8 cellular contexts compared by ENCODE assay signal in genomic region chr10:75211007-75211735, GRCh38. TPM values are rescaled to one million over a fixed set of nuclear protein-coding genes. Genes with fewer than 3 reads are reported as not detected.
A peak's percentile ranks its signal among the peaks of the same experiment; 100 is the strongest.
DNase-seq lines count a peak whose midpoint lies in the region; ATAC-seq and TF ChIP-seq lines count a peak whose summit lies in the region.

No MANE protein-coding gene starts in this region.

- ATAC-seq in GM21367 (IDR thresholded peaks at IDR 0.05; ENCODE audit: unreplicated experiment) (no peak), GM19328 (IDR thresholded peaks at IDR 0.05; ENCODE audit: unreplicated experiment) (no peak)

- CTCF ChIA-PET in CD4-positive, alpha-beta memory T cell (lab: Charles Lee; ENCODE audit: partially characterized antibody) = interaction anchor here (1.0 to 10.5 kb wide), 7 partner anchors 12 to 98 kb away, joined by 3 to 134 read pairs (median 7); partner anchors contain the start of gene COMTD1
- CTCF ChIA-PET in HEK293T (lab: Yijun Ruan, JAX) = interaction anchor here (0.6 to 1.7 kb wide), 2 partner anchors 12 to 19 kb away, joined by 3 to 8 read pairs; no protein-coding TSS in a partner anchor

- no peak for TF ChIP-seq POLR2A in tibial nerve (IDR thresholded peaks at IDR 0.05)

- peaks cover 22% of the 10 kb centered on the region for H3K36me3 ChIP-seq in CD4-positive, alpha-beta memory T cell (ENCODE audit: insufficient read depth, low read length)
- peaks cover 4 to 37% (median 4%) of the 10 kb centered on the region in 3 donors for H3K36me3 ChIP-seq in tibial nerve

- no peaks in the 10 kb centered on the region for H3K27me3 ChIP-seq in CD4-positive, alpha-beta memory T cell (ENCODE audit: insufficient read depth, low read length)
- H3K27me3 ChIP-seq in tibial nerve = no peaks in the 10 kb centered on the region

- peak; percentile 16 to 55 (median 22) for DNase-seq in CD4-positive, alpha-beta memory T cell
- DNase-seq in HEK293T (ENCODE audit: extremely low spot score) = peak; percentile 44
- DNase-seq in T follicular helper cell (ENCODE audit: low read depth) = peak; percentile 2
- DNase-seq in dermis blood vessel endothelial cell = peak; percentile 71
- DNase-seq in mesenteric fat pad (ENCODE audit: low spot score) = peak; percentile 85
- DNase-seq in tibial nerve (ENCODE audit: low spot score in 2 of 2) = no peak

- TF ChIP-seq CTCF in tibial nerve (IDR thresholded peaks at IDR 0.05) = no peak

- no peaks in the 10 kb centered on the region for H3K9me3 ChIP-seq in CD4-positive, alpha-beta memory T cell (ENCODE audit: control insufficient read depth in 1 of 2, low read length in 2 of 2)
- no peaks in the 10 kb centered on the region for H3K9me3 ChIP-seq in tibial nerve

- POLR2A ChIA-PET in CD4-positive, alpha-beta memory T cell (lab: Charles Lee; ENCODE audit: partially characterized antibody) = interaction anchor here (0.7 to 14.2 kb wide), 19 partner anchors 8 to 1468 kb away, joined by 3 to 284 read pairs (median 5); partner anchors contain the start of genes ADK, AP3M1, COMTD1 and KAT6B
- POLR2A ChIA-PET in HEK293T (lab: Yijun Ruan, JAX) = interaction anchor here (0.8 to 4.0 kb wide), 18 partner anchors 8 to 191 kb away, joined by 3 to 48 read pairs (median 4); partner anchors contain the start of genes COMTD1, SAMD8 and ZNF503

- no peaks in the 10 kb centered on the region for H3K27me3 Mint-ChIP-seq in CD4-positive, alpha-beta memory T cell

- H3K27ac Mint-ChIP-seq in CD4-positive, alpha-beta memory T cell = peak overlapping the region; percentile 90 to 100 (median 97)

- peaks cover 38% of the 10 kb centered on the region for H3K4me1 ChIP-seq in CD4-positive, alpha-beta memory T cell (ENCODE audit: insufficient read depth, low read length)
- H3K4me1 ChIP-seq in tibial nerve = peaks cover 5 to 51% (median 17%) of the 10 kb centered on the region in 4 donors

- peaks cover 20 to 33% of the 10 kb centered on the region in 2 donors for H3K36me3 Mint-ChIP-seq in CD4-positive, alpha-beta memory T cell

- peak overlapping the region; percentile 94 to 100 (median 99) for H3K4me3 Mint-ChIP-seq in CD4-positive, alpha-beta memory T cell

- H3K4me3 ChIP-seq in CD4-positive, alpha-beta memory T cell (ENCODE audit: low read length in 2 of 2) = peak overlapping the region; percentile 76 to 100
- H3K4me3 ChIP-seq in tibial nerve = peak overlapping the region; percentile 70 to 99 (median 86)

- intact Hi-C loops in CD4-positive, alpha-beta memory T cell (cut with micrococcal nuclease) = no loop called here

- WGBS in tibial nerve, 2 donors = 0% methylated on average over 38 of the region's 38 CpGs

- peaks cover 21 to 40% (median 30%) of the 10 kb centered on the region in 4 donors for H3K4me1 Mint-ChIP-seq in CD4-positive, alpha-beta memory T cell

- H3K27ac ChIP-seq in CD4-positive, alpha-beta memory T cell (ENCODE audit: low read depth, low read length) = peak overlapping the region; percentile 97
- peak overlapping the region; percentile 97 to 100 (median 98) for H3K27ac ChIP-seq in tibial nerve

- H3K9me3 Mint-ChIP-seq in CD4-positive, alpha-beta memory T cell = peaks cover 0 to 2% (median 0%) of the 10 kb centered on the region in 8 donors

- TF ChIP-seq EP300 in tibial nerve (IDR thresholded peaks at IDR 0.05) = no peak

TF ChIP-seq in HEK293T, 16 proteins besides CTCF, POLR2A, EP300 and RAD21:
- TF ChIP-seq LEF1 (IDR thresholded peaks at IDR 0.05; ENCODE audit: borderline replicate concordance) (no peak), NFRKB (IDR thresholded peaks at IDR 0.05) (no peak), SUZ12 (IDR thresholded peaks at IDR 0.05) (no peak), CTBP1 (IDR thresholded peaks at IDR 0.05; ENCODE audit: borderline replicate concordance) (no peak), FOXK2 (IDR thresholded peaks at IDR 0.05) (no peak), HDGF (IDR thresholded peaks at IDR 0.05; ENCODE audit: borderline replicate concordance) (no peak)

RNA-seq across cellular contexts. Expression of gene VDAC2, which starts 0.6 kb away (rescaled TPM):
- total RNA-seq in CD4-positive, alpha-beta memory T cell = 10 to 100 TPM; 76.9 to 79.0 TPM
- 100 to 1,000 TPM; 149 to 192 TPM for polyA plus RNA-seq in CD4-positive, alpha-beta memory T cell
- total RNA-seq in dermis blood vessel endothelial cell (174 and 191 TPM in 2 replicates), mesenteric fat pad (164 TPM), tibial nerve (100 to 1,000 TPM in 3 of 4 donors, 10 to 100 TPM in 1; 89.1 to 114 (median 109) TPM)

RNA-seq across cellular contexts. Expression of gene COMTD1, which starts 24.6 kb away (rescaled TPM):
- 10 to 100 TPM; 12.7 to 15.4 TPM for total RNA-seq in CD4-positive, alpha-beta memory T cell
- 10 to 100 TPM; 22.3 TPM for polyA plus RNA-seq in CD4-positive, alpha-beta memory T cell
- total RNA-seq in dermis blood vessel endothelial cell (15.9 and 23.0 TPM in 2 replicates), mesenteric fat pad (19.6 TPM), tibial nerve (10 to 100 TPM; 18.1 to 47.4 (median 31.6) TPM)

Comparison
In these comparisons a context has a peak if more than half of its experiments do, and no peak if none do; other contexts are left out.
1. DNase-seq: peak in CD4-positive, alpha-beta memory T cell (5 of 5), HEK293T (single experiment), T follicular helper cell (single experiment), dermis blood vessel endothelial cell (single experiment) and mesenteric fat pad (single experiment); none in tibial nerve (0 of 2).